Comparison of ENCODE assay signal across 1 cellular context in genomic region chr22:22866381-22867111, GRCh38.
TF ChIP-seq lines count a peak whose summit lies in the region.

No MANE protein-coding gene starts in this region.

TF ChIP-seq in K562, 482 proteins besides CTCF, POLR2A, EP300 and RAD21:
- TF ChIP-seq ARID2 (IDR thresholded peaks at IDR 0.05) (no peak), ZNF639 (CRISPR knock-in tag; conservative IDR thresholded peaks at IDR 0.05 in 1 of 2, IDR thresholded peaks at IDR 0.05 in 1 of 2) (peak in 1 of 2 experiments; percentile 80; a peak in 1 of 4 replicates), MYNN (IDR thresholded peaks at IDR 0.05) (no peak), MYNN (CRISPR knock-in tag; IDR thresholded peaks at IDR 0.05) (0 out of 2 replicates have a peak, but pooled peaks have one; percentile 66), ZBTB40 (IDR thresholded peaks at IDR 0.05) (no peak), ZBTB40 (CRISPR knock-in tag; IDR thresholded peaks at IDR 0.05) (0 out of 2 replicates have a peak, but pooled peaks have one; percentile 25), C11orf30 (IDR thresholded peaks at IDR 0.05; ENCODE audit: low read depth) (peak; percentile 89)
